Comparison of ENCODE assay signal across 8 cellular contexts in genomic region chr12:68223067-68223747, GRCh38. TPM values are rescaled to one million over a fixed set of nuclear protein-coding genes. Genes with fewer than 3 reads are reported as not detected.
DNase-seq lines count a peak whose midpoint lies in the region; ATAC-seq and TF ChIP-seq lines count a peak whose summit lies in the region.

No MANE protein-coding gene starts in this region.

- intact Hi-C loops in colonic mucosa (cut with DNase I) (loop anchor here (2.0 kb wide), 1 partner anchor 94 kb away; no protein-coding TSS in a partner anchor), right lobe of liver (cut with DNase I) (no loop called here)

- H3K9me3 ChIP-seq in colonic mucosa, result no peaks in the 10 kb centered on the region
- no peaks in the 10 kb centered on the region for H3K9me3 ChIP-seq in right lobe of liver

- peak; percentile 69 for DNase-seq in AG09309 (ENCODE audit: low read depth)
- peak; percentile 32 for DNase-seq in NCI-H510A (lab: John Stamatoyannopoulos, UW)
- DNase-seq in activated CD4-positive, alpha-beta T cell treated with anti-CD3 and anti-CD28 coated beads for 4 hours, result peak; percentile 70 to 75
- peak; percentile 81 for DNase-seq in colonic mucosa
- peak; percentile 68 to 78 (median 71) for DNase-seq in right lobe of liver
- peak; percentile 48 to 65 (median 63) for DNase-seq in stimulated activated CD4-positive, alpha-beta T cell treated with anti-CD3 and anti-CD28 coated beads, TNF-alpha, amount 100 ng/mL, for 24 hours (ENCODE audit: low read depth in 3 of 3)

- no peaks in the 10 kb centered on the region for H3K36me3 ChIP-seq in colonic mucosa
- H3K36me3 ChIP-seq in right lobe of liver, result no peaks in the 10 kb centered on the region

- H3K27me3 ChIP-seq in colonic mucosa, result no peaks in the 10 kb centered on the region
- H3K27me3 ChIP-seq in right lobe of liver, result no peaks in the 10 kb centered on the region

- H3K4me3 ChIP-seq in AG09309 (ENCODE audit: control insufficient read depth, low read depth, low read length) (no peak overlapping the region), colonic mucosa (no peak overlapping the region), right lobe of liver (no peak overlapping the region)

- peak; percentile 86 for TF ChIP-seq CTCF in AG09309 (IDR thresholded peaks at IDR 0.05; ENCODE audit: control insufficient read depth, insufficient read depth, low read depth, low read length, missing control alignments)
- peak; percentile 72 for TF ChIP-seq CTCF in colonic mucosa (IDR thresholded peaks at IDR 0.05)
- peak; percentile 74 to 89 (median 87) for TF ChIP-seq CTCF in right lobe of liver (IDR thresholded peaks at IDR 0.05)

- H3K4me1 ChIP-seq in colonic mucosa (no peaks in the 10 kb centered on the region), right lobe of liver (no peaks in the 10 kb centered on the region)

- H3K9ac ChIP-seq in colonic mucosa (ENCODE audit: low read depth in 2 of 2, low read length in 2 of 2), result no peak overlapping the region

- under 1% methylated on average over 12 of the region's 12 CpGs for WGBS in right lobe of liver (ENCODE audit: insufficient coverage, low coverage, low lambda C conversion rate, missing lambda C conversion rate)

- ATAC-seq in GM19023 (IDR thresholded peaks at IDR 0.05; ENCODE audit: unreplicated experiment) (peak; percentile 84), HG03342 (IDR thresholded peaks at IDR 0.05; ENCODE audit: unreplicated experiment) (peak; percentile 94), right lobe of liver (peak; percentile 100)

- no peak for TF ChIP-seq POLR2A in right lobe of liver (IDR thresholded peaks at IDR 0.05)

- H3K27ac ChIP-seq in colonic mucosa, result no peak overlapping the region
- H3K27ac ChIP-seq in right lobe of liver, result no peak overlapping the region

RNA-seq across cellular contexts. Expression of gene IL26, which starts 2.4 kb away (rescaled TPM):
- not detected for total RNA-seq in colonic mucosa
- not detected for total RNA-seq in right lobe of liver

RNA-seq across cellular contexts. Expression of gene IL22, which starts 30.2 kb away (rescaled TPM):
- total RNA-seq in colonic mucosa (not detected), right lobe of liver (not detected)
